In the genomic region with DNA sequence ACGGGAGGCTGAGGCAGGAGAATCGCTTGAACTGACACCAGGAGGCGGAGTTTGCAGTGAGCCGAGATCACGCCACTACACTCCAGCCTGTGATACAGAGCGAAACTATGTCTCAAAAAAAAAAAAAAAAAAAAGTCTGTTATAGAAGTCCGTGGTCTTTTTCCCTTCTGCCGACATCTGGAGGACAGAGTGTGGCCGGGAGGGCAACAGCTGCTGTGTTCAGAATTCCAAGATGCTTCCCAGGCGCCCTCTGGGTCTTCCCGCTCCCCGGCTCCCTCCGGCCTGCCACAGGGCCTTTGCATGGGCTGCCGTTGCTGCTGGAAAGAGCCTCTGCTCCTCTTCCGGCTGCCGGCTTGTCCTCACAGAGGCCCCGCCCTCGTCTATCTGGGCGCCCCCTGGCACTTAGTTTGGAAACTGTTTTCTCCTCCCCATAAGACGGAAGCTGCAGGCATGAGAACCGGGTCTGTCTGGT, we compare ENCODE assay signal across 10 cellular contexts. TPM values are rescaled to one million over a fixed set of nuclear protein-coding genes. Genes with fewer than 3 reads are reported as not detected.
DNase-seq lines count a peak whose midpoint lies in the region; ATAC-seq and TF ChIP-seq lines count a peak whose summit lies in the region.
"Had no signal": no experiment of that assay in that cellular context is flagged by ENCODE, and none has a peak within 500 bp of the region (broad histone marks: within the 10 kb centered on the region; RNA-seq: fewer than 3 reads in every experiment).

No MANE protein-coding gene starts in this region.

- no TSS peak for BruUV-seq in MCF 10A (replicated peaks; lab: Mats Ljungman, UMichigan)

- peak; percentile 52 for ATAC-seq in activated T-helper 17 cell treated with anti-CD3 and anti-CD28 coated beads, Interleukin-2, amount 50 U/mL, for 72 hours (replicated peaks)
- no peak for ATAC-seq in GM21515 (IDR thresholded peaks at IDR 0.05; ENCODE audit: unreplicated experiment)
- ATAC-seq: GM12878 had no signal

- H3K4me1 Mint-ChIP-seq in activated T-helper 17 cell treated with anti-CD3 and anti-CD28 coated beads, Interleukin-2, amount 50 U/mL, for 72 hours = no peaks in the 10 kb centered on the region
- no peaks in the 10 kb centered on the region for H3K4me1 Mint-ChIP-seq in MCF 10A (ENCODE audit: insufficient read depth, unreplicated experiment)

- peak overlapping the region; percentile 49 for H3K4me3 Mint-ChIP-seq in activated T-helper 17 cell treated with anti-CD3 and anti-CD28 coated beads, Interleukin-2, amount 50 U/mL, for 72 hours
- no peak overlapping the region for H3K4me3 Mint-ChIP-seq in MCF 10A (ENCODE audit: unreplicated experiment)

- H3K4me1 ChIP-seq in ovary (ENCODE audit: insufficient read depth) = peaks cover 15% of the 10 kb centered on the region

- H3K36me3 Mint-ChIP-seq in activated T-helper 17 cell treated with anti-CD3 and anti-CD28 coated beads, Interleukin-2, amount 50 U/mL, for 72 hours (ENCODE audit: low read depth) = no peaks in the 10 kb centered on the region
- no peaks in the 10 kb centered on the region for H3K36me3 Mint-ChIP-seq in MCF 10A (ENCODE audit: insufficient read depth, unreplicated experiment)

- peak in 1 of 3 donors; percentile 44 for TF ChIP-seq CTCF in ovary (IDR thresholded peaks at IDR 0.05)
- no peak for TF ChIP-seq CTCF in MCF 10A (IDR thresholded peaks at IDR 0.05; ENCODE audit: unreplicated experiment)

- CTCF ChIA-PET in MCF 10A (lab: Yijun Ruan, JAX) = interaction anchor here (0.6 to 0.8 kb wide), 3 partner anchors 75 to 95 kb away, joined by 3 to 4 read pairs (median 3); no protein-coding TSS in a partner anchor

- H3K27me3 ChIP-seq in ovary = no peaks in the 10 kb centered on the region

- TF ChIP-seq POLR2A in ovary (IDR thresholded peaks at IDR 0.05) = no peak

- H3K9me3 Mint-ChIP-seq in activated T-helper 17 cell treated with anti-CD3 and anti-CD28 coated beads, Interleukin-2, amount 50 U/mL, for 72 hours = peaks cover 3% of the 10 kb centered on the region
- H3K9me3 Mint-ChIP-seq in MCF 10A (ENCODE audit: unreplicated experiment) = no peaks in the 10 kb centered on the region

- intact Hi-C loops in ovary (cut with DNase I) = no loop called here
- intact Hi-C loops in MCF 10A (cut with micrococcal nuclease) = no loop called here

- peak overlapping the region; percentile 66 to 92 for H3K27ac ChIP-seq in ovary

- H3K4me3 ChIP-seq in ovary = no peak overlapping the region
- H3K4me3 ChIP-seq: GM12878, lung had no signal

- peaks cover 4% of the 10 kb centered on the region for H3K27me3 Mint-ChIP-seq in activated T-helper 17 cell treated with anti-CD3 and anti-CD28 coated beads, Interleukin-2, amount 50 U/mL, for 72 hours
- H3K27me3 Mint-ChIP-seq in MCF 10A (ENCODE audit: insufficient read depth, unreplicated experiment) = no peaks in the 10 kb centered on the region

- TF ChIP-seq EP300 in ovary (IDR thresholded peaks at IDR 0.05) = no peak

- DNase-seq in Daoy (ENCODE audit: low read depth) = peak; percentile 59
- DNase-seq in LHCN-M2 (ENCODE audit: low read depth) = peak; percentile 67
- peak; percentile 64 to 80 (median 73) for DNase-seq in ovary
- no peak for DNase-seq in globus pallidus (ENCODE audit: low spot score)
- DNase-seq in cortex of kidney (lab: John Stamatoyannopoulos, UW) = no peak
- no peak for DNase-seq in MCF 10A (ENCODE audit: unreplicated experiment)

- no peaks in the 10 kb centered on the region for H3K9me3 ChIP-seq in ovary

- H3K36me3 ChIP-seq in ovary = no peaks in the 10 kb centered on the region

- WGBS in ovary, 3 donors = 14 to 26% (median 17%) methylated on average over 21 of the region's 21 CpGs

- POLR2A ChIA-PET in MCF 10A (lab: Yijun Ruan, JAX) = no interaction called here

- H3K27ac Mint-ChIP-seq in activated T-helper 17 cell treated with anti-CD3 and anti-CD28 coated beads, Interleukin-2, amount 50 U/mL, for 72 hours = no peak overlapping the region
- H3K27ac Mint-ChIP-seq in MCF 10A (ENCODE audit: low read depth, unreplicated experiment) = no peak overlapping the region

RNA-seq across cellular contexts. Expression of a gene that starts 2.4 kb away (rescaled TPM):
- 0.06 and 0.80 TPM in 2 replicates for total RNA-seq in Daoy (2014; rRNA removed; shearing (Covaris generic))
- total RNA-seq in LHCN-M2 (2014; rRNA removed) (not detected in 2 replicates), ovary (100 to 1,000 TPM in 5 of 7 donors, 10 to 100 TPM in 2; 36.5 to 217 (median 120) TPM), MCF 10A (2022) (not detected in 2 replicates)
- polyA plus RNA-seq in LHCN-M2 (2012) = not detected
- total RNA-seq in activated T-helper 17 cell treated with anti-CD3 and anti-CD28 coated beads, Interleukin-2, amount 50 U/mL, for 72 hours = 1 to 10 TPM; 1.4 to 1.9 TPM
- polyA plus RNA-seq in ovary = 10 to 100 TPM in 1 of 2 donors, 1 to 10 TPM in 1; 7.3 to 80.4 TPM

RNA-seq across cellular contexts. Expression of a gene that starts 54.5 kb away (rescaled TPM):
- total RNA-seq in Daoy (2014; rRNA removed; shearing (Covaris generic)) = not detected in 2 replicates
- not detected in 2 replicates for total RNA-seq in LHCN-M2 (2014; rRNA removed)
- not detected for polyA plus RNA-seq in LHCN-M2 (2012)
- not detected for total RNA-seq in activated T-helper 17 cell treated with anti-CD3 and anti-CD28 coated beads, Interleukin-2, amount 50 U/mL, for 72 hours
- total RNA-seq in ovary = under 1 TPM in 1 of 7 donors, not detected in 6; 0.80 TPM
- not detected for polyA plus RNA-seq in ovary
- not detected in 2 replicates for total RNA-seq in MCF 10A (2022)
- total RNA-seq: GM12878 had no signal
- polyA plus RNA-seq: GM12878 had no signal

Comparison
In these comparisons a context has a peak if more than half of its experiments do, and no peak if none do; other contexts are left out.
1. DNase-seq: peak in Daoy (single experiment), LHCN-M2 (single experiment) and ovary (5 of 5); none in globus pallidus (single experiment), cortex of kidney (single experiment) and MCF 10A (single experiment).
2. RNA of a gene that starts 2.4 kb away (total RNA-seq): 36.5 to 217 TPM in ovary; 1.4 to 1.9 TPM in activated T-helper 17 cell treated with anti-CD3 and anti-CD28 coated beads, Interleukin-2, amount 50 U/mL, for 72 hours, 0.06 to 0.80 TPM in Daoy, not detected in LHCN-M2 and not detected in MCF 10A; every median in the first group is over 10 times any median in the second.